ENCODE assay signal across 8 cellular contexts in genomic region chr19:45681391-45682015, GRCh38. TPM values are rescaled to one million over a fixed set of nuclear protein-coding genes. Genes with fewer than 3 reads are reported as not detected.
A peak's percentile ranks its signal among the peaks of the same experiment; 100 is the strongest.
DNase-seq lines count a peak whose midpoint lies in the region; ATAC-seq and TF ChIP-seq lines count a peak whose summit lies in the region.

No MANE protein-coding gene starts in this region.

- H3K36me3 ChIP-seq in HCT116 (ENCODE audit: control insufficient read depth in 1 of 2, insufficient read depth in 2 of 2, low read length in 2 of 2): peaks cover 8 to 14% of the 10 kb centered on the region in 2 experiments; a peak in 3 of 4 replicates
- H3K36me3 ChIP-seq in upper lobe of right lung: peaks cover 21% of the 10 kb centered on the region

- peak overlapping the region; percentile 82 for H3K27ac ChIP-seq in HCT116 (ENCODE audit: low read depth, low read length)
- peak overlapping the region; percentile 32 for H3K27ac ChIP-seq in upper lobe of right lung

- peaks cover 6% of the 10 kb centered on the region for H3K4me1 Mint-ChIP-seq in progenitor cell of endocrine pancreas (ENCODE audit: low read depth)

- H3K79me2 ChIP-seq in HCT116 (ENCODE audit: insufficient read depth, low read length): no peaks in the 10 kb centered on the region

- no peaks in the 10 kb centered on the region for H3K9me3 Mint-ChIP-seq in progenitor cell of endocrine pancreas (ENCODE audit: low read depth)

- ATAC-seq in HCT116 (peak; percentile 74), left cardiac atrium (peak; percentile 83 to 85), upper lobe of right lung (peak; percentile 90)

- no peaks in the 10 kb centered on the region for H3K9me2 ChIP-seq in HCT116 (ENCODE audit: insufficient read depth)

- no peaks in the 10 kb centered on the region for H4K20me1 ChIP-seq in HCT116 (ENCODE audit: insufficient read depth)

- TF ChIP-seq POLR2A in HCT116 (IDR thresholded peaks at IDR 0.05; ENCODE audit: borderline replicate concordance, extremely low read depth, insufficient read depth, insufficient read length): no peak

- peak overlapping the region; percentile 67 for H3K27ac Mint-ChIP-seq in progenitor cell of endocrine pancreas

- no TSS peak for BruUV-seq in HCT116 (replicated peaks; lab: Mats Ljungman, UMichigan)

- H3K4me3 Mint-ChIP-seq in progenitor cell of endocrine pancreas (ENCODE audit: low read depth): peak overlapping the region; percentile 40

- H3K4me3 ChIP-seq in HCT116 (replicated peaks in 1 of 2; ENCODE audit: low read depth in 1 of 2, low read length in 2 of 2) (peak overlapping the region; percentile 28 to 56), upper lobe of right lung (peak overlapping the region; percentile 42)

- intact Hi-C loops in HCT116 (cut with micrococcal nuclease) (no loop called here), left cardiac atrium (cut with DNase I) (no loop called here), upper lobe of right lung (cut with DNase I) (no loop called here)

- peak; percentile 97 for DNase-seq in ELF-1 (ENCODE audit: low read depth, low spot score)
- DNase-seq in HCT116 (ENCODE audit: low read depth, low spot score): peak; percentile 71
- DNase-seq in NCI-H1417 treated with DMSO at 0.1 percent for 48 hours (lab: John Stamatoyannopoulos, UW): peak; percentile 44
- peak; percentile 75 for DNase-seq in T follicular helper cell (ENCODE audit: low read depth)
- peak; percentile 19 for DNase-seq in amniotic stem cell (lab: John Stamatoyannopoulos, UW)
- DNase-seq in left cardiac atrium: peak; percentile 84
- DNase-seq in progenitor cell of endocrine pancreas (ENCODE audit: low spot score, unreplicated experiment): peak; percentile 82
- DNase-seq in upper lobe of right lung: peak; percentile 93

- H3K9me3 ChIP-seq in HCT116 (ENCODE audit: control insufficient read depth in 1 of 2, insufficient read depth in 1 of 2, low read depth in 1 of 2, low read length in 2 of 2): no peaks in the 10 kb centered on the region
- no peaks in the 10 kb centered on the region for H3K9me3 ChIP-seq in upper lobe of right lung

- no peaks in the 10 kb centered on the region for H3K27me3 ChIP-seq in HCT116 (ENCODE audit: insufficient read depth, low read length)
- H3K27me3 ChIP-seq in upper lobe of right lung: peaks cover 27% of the 10 kb centered on the region

- peak; percentile 71 for TF ChIP-seq RAD21 in HCT116 (IDR thresholded peaks at IDR 0.05; ENCODE audit: low read depth)

- H3K27me3 Mint-ChIP-seq in progenitor cell of endocrine pancreas: peaks cover 4% of the 10 kb centered on the region

- H3K4me2 ChIP-seq in HCT116 (ENCODE audit: low read length): peak overlapping the region; percentile 88

- CTCF ChIA-PET in HCT116 (lab: Charles Lee): interaction anchor here (0.8 to 3.3 kb wide), 6 partner anchors 10 to 91 kb away, joined by 3 to 18 read pairs (median 4); partner anchors contain the start of genes QPCTL and SNRPD2

- POLR2A ChIA-PET in HCT116 (lab: Charles Lee): interaction anchor here (1.0 to 2.0 kb wide), 5 partner anchors 10 to 88 kb away, joined by 3 to 12 read pairs (median 7); partner anchors contain the start of genes QPCTL and SNRPD2

- RAD21 ChIA-PET in HCT116 (lab: Charles Lee; ENCODE audit: low non-redundant PET in 1 of 2, low total read pairs in 2 of 2, uncharacterized antibody in 2 of 2, unreplicated experiment in 2 of 2): no interaction called here

- no peak overlapping the region for H2AFZ ChIP-seq in HCT116 (ENCODE audit: low read depth, low read length, poor library complexity, severe bottlenecking)

- H3K4me1 ChIP-seq in HCT116 (ENCODE audit: control insufficient read depth in 1 of 2, insufficient read depth in 2 of 2, low read length in 2 of 2): peaks cover 17 to 35% of the 10 kb centered on the region in 2 experiments
- peaks cover 30% of the 10 kb centered on the region for H3K4me1 ChIP-seq in upper lobe of right lung

- peak overlapping the region; percentile 61 for H3K9ac ChIP-seq in HCT116 (ENCODE audit: low read length)

- peaks cover 10% of the 10 kb centered on the region for H3K36me3 Mint-ChIP-seq in progenitor cell of endocrine pancreas (ENCODE audit: insufficient read depth)

- peak; percentile 78 to 95 (median 89) for TF ChIP-seq CTCF in HCT116 (IDR thresholded peaks at IDR 0.05 in 2 of 3, conservative IDR thresholded peaks at IDR 0.05 in 1 of 3; ENCODE audit: borderline replicate concordance in 1 of 3, insufficient read depth in 1 of 3, low read depth in 2 of 3, low read length in 2 of 3)
- peak; percentile 99 for TF ChIP-seq CTCF in progenitor cell of endocrine pancreas (IDR thresholded peaks at IDR 0.05; ENCODE audit: unreplicated experiment)
- peak; percentile 99 for TF ChIP-seq CTCF in upper lobe of right lung (IDR thresholded peaks at IDR 0.05)

TF ChIP-seq in HCT116, 20 proteins besides CTCF, POLR2A, EP300 and RAD21 (continues in another document):
- TF ChIP-seq ATF3 (IDR thresholded peaks at IDR 0.05) (no peak), JUND (IDR thresholded peaks at IDR 0.05) (no peak), CEBPB (IDR thresholded peaks at IDR 0.05; ENCODE audit: low read depth) (no peak), POLR2AphosphoS5 (IDR thresholded peaks at IDR 0.05; ENCODE audit: low read depth, low read length) (peak; percentile 67), SIN3A (IDR thresholded peaks at IDR 0.05; ENCODE audit: low read depth) (no peak), ZBTB33 (IDR thresholded peaks at IDR 0.05; ENCODE audit: extremely low read depth, insufficient replicate concordance, low read length) (no peak), EZH2 (IDR thresholded peaks at IDR 0.05) (no peak), TCF7L2 (IDR thresholded peaks at IDR 0.05; ENCODE audit: borderline replicate concordance, extremely low read depth, insufficient read depth, insufficient read length) (no peak), EZH2phosphoT487 (IDR thresholded peaks at IDR 0.05; ENCODE audit: borderline replicate concordance) (no peak), ZNF274 (IDR thresholded peaks at IDR 0.05; ENCODE audit: low read depth, low read length) (no peak), EGR1 (IDR thresholded peaks at IDR 0.05; ENCODE audit: low read depth) (peak; percentile 79)

RNA-seq across cellular contexts. Expression of gene SNRPD2, which starts 10.2 kb away (rescaled TPM):
- total RNA-seq in HCT116 (2021; ENCODE audit: unreplicated experiment) (927 TPM), left cardiac atrium (100 to 1,000 TPM; 251 to 270 TPM), progenitor cell of endocrine pancreas (401 and 414 TPM in 2 replicates), upper lobe of right lung (188 TPM)
- 945 and 1,044 TPM in 2 replicates for polyA plus RNA-seq in HCT116 (2012)

RNA-seq across cellular contexts. Expression of gene QPCTL, which starts 11.0 kb away (rescaled TPM):
- total RNA-seq in HCT116 (2021; ENCODE audit: unreplicated experiment) (19.5 TPM), left cardiac atrium (1 to 10 TPM; 2.9 to 3.2 TPM), progenitor cell of endocrine pancreas (9.0 and 10.8 TPM in 2 replicates), upper lobe of right lung (7.0 TPM)
- polyA plus RNA-seq in HCT116 (2012): 17.9 and 23.5 TPM in 2 replicates

RNA-seq across cellular contexts. Expression of gene GIPR, which starts 13.5 kb away (rescaled TPM):
- total RNA-seq in HCT116 (2021; ENCODE audit: unreplicated experiment): 14.1 TPM
- 9.9 and 10.3 TPM in 2 replicates for polyA plus RNA-seq in HCT116 (2012)
- 10 to 100 TPM in 1 of 2 donors, 1 to 10 TPM in 1; 7.2 to 11.0 TPM for total RNA-seq in left cardiac atrium
- 26.4 and 27.2 TPM in 2 replicates for total RNA-seq in progenitor cell of endocrine pancreas
- total RNA-seq in upper lobe of right lung: 4.8 TPM

RNA-seq across cellular contexts. Expression of gene EML2, which starts 42.3 kb away (rescaled TPM):
- total RNA-seq in HCT116 (2021; ENCODE audit: unreplicated experiment) (131 TPM), left cardiac atrium (10 to 100 TPM; 30.1 to 34.8 TPM), progenitor cell of endocrine pancreas (28.6 and 29.8 TPM in 2 replicates), upper lobe of right lung (54.4 TPM)
- 132 and 168 TPM in 2 replicates for polyA plus RNA-seq in HCT116 (2012)

RNA-seq across cellular contexts. Expression of gene FBXO46, which starts 49.2 kb away (rescaled TPM):
- total RNA-seq in HCT116 (2021; ENCODE audit: unreplicated experiment) (31.7 TPM), left cardiac atrium (10 to 100 TPM in 1 of 2 donors, 1 to 10 TPM in 1; 9.6 to 10.8 TPM), progenitor cell of endocrine pancreas (41.6 and 44.7 TPM in 2 replicates), upper lobe of right lung (16.5 TPM)
- polyA plus RNA-seq in HCT116 (2012): 11.7 and 16.2 TPM in 2 replicates

Comparison
In these comparisons a context has a peak if more than half of its experiments do, and no peak if none do; other contexts are left out.
1. Peak in every context shown above with its lines: DNase-seq, ATAC-seq, H3K4me3 ChIP-seq and H3K27ac ChIP-seq.
2. DNase-seq: peak in every context shown above with its lines; median percentile 97 in ELF-1; 93 in upper lobe of right lung; 84 in left cardiac atrium; 82 in progenitor cell of endocrine pancreas; 75 in T follicular helper cell; 71 in HCT116; 44 in NCI-H1417 treated with DMSO at 0.1 percent for 48 hours; 19 in amniotic stem cell.